8 cellular contexts compared by ENCODE assay signal in the genomic region with DNA sequence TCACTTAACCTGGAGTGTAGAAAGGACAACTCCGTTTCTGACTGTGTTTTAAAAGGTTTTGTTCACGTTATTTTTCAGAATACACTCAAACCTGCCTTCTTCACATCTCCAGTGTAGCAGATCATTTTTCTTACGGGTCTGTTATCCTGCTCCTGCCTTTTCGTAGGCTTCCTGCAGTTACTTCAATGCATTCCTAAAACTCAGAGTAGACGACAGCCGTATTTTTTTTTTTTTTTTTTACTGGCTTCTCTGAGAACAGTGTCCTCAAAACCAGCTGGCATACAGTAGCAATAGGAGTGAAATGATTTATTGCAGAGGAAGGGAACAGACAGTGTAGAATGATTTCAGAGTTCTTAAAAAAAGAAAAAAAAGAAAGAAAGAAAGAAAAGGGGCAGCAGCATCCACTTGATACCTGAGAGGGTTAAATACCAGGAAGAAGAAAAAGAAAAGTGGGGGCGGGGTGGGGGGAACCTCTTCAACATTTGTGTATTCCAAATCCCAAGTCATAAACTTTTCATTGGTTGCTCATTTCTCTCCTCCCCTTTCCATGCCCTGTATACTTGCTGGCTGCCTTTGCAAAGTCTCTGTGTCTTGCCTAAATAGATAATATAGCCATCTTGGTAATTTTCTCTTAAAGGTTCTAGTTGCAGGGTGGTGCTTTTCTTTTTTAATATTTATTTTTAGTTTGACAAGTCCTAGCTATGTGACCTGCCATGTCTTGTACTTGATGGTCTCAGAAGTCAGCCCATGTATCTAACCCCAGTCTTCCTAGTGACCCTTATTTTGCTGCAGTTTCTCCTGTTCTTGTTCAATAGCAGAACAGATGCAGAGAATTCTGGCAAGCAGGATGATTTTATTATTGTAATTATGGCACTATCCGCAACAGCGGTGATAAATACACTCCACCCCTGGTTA. TPM values are rescaled to one million over a fixed set of nuclear protein-coding genes. Genes with fewer than 3 reads are reported as not detected.
DNase-seq lines count a peak whose midpoint lies in the region; ATAC-seq and TF ChIP-seq lines count a peak whose summit lies in the region.

No MANE protein-coding gene starts in this region.

- H3K9ac ChIP-seq in duodenal mucosa (ENCODE audit: low read depth in 1 of 2, low read length in 2 of 2) (peak overlapping the region in 1 of 2 donors; percentile 26), mucosa of stomach (ENCODE audit: low read length) (peak overlapping the region; percentile 76)

- H3K27me3 ChIP-seq in MG63: no peaks in the 10 kb centered on the region
- peaks cover 22 to 38% of the 10 kb centered on the region in 2 donors for H3K27me3 ChIP-seq in duodenal mucosa (ENCODE audit: control insufficient read depth in 1 of 2, insufficient read depth in 2 of 2, low read length in 2 of 2)
- H3K27me3 ChIP-seq in mucosa of stomach (ENCODE audit: control insufficient read depth, insufficient read depth, low read length): peaks cover 35% of the 10 kb centered on the region

- H3K4me3 ChIP-seq in AG09309 (ENCODE audit: control insufficient read depth, low read depth, low read length): peak overlapping the region; percentile 79
- peak overlapping the region; percentile 49 for H3K4me3 ChIP-seq in MG63
- H3K4me3 ChIP-seq in duodenal mucosa (ENCODE audit: low read depth in 1 of 2, low read length in 2 of 2): peak overlapping the region; percentile 63 to 79
- no peak overlapping the region for H3K4me3 ChIP-seq in mucosa of stomach (ENCODE audit: low read length)

- ATAC-seq in left lobe of liver: no peak

- H3K27ac ChIP-seq in duodenal mucosa (ENCODE audit: low read depth, low read length): no peak overlapping the region

- TF ChIP-seq CTCF in AG09309 (IDR thresholded peaks at IDR 0.05; ENCODE audit: control insufficient read depth, insufficient read depth, low read depth, low read length, missing control alignments): no peak

- H3K4me1 ChIP-seq in duodenal mucosa (ENCODE audit: control insufficient read depth in 1 of 2, insufficient read depth in 2 of 2, low read length in 2 of 2) (peaks cover 10 to 25% of the 10 kb centered on the region in 2 donors), mucosa of stomach (ENCODE audit: control insufficient read depth, insufficient read depth, low read length) (peaks cover 18% of the 10 kb centered on the region)

- H3K36me3 ChIP-seq in MG63: peaks cover 6% of the 10 kb centered on the region
- no peaks in the 10 kb centered on the region for H3K36me3 ChIP-seq in duodenal mucosa (ENCODE audit: control insufficient read depth in 1 of 2, insufficient read depth in 2 of 2, low read length in 2 of 2)
- H3K36me3 ChIP-seq in mucosa of stomach (ENCODE audit: control insufficient read depth, insufficient read depth, low read length): no peaks in the 10 kb centered on the region

- no peaks in the 10 kb centered on the region for H3K9me3 ChIP-seq in MG63
- H3K9me3 ChIP-seq in duodenal mucosa (ENCODE audit: control insufficient read depth in 1 of 2, low read length in 2 of 2): no peaks in the 10 kb centered on the region
- H3K9me3 ChIP-seq in mucosa of stomach (ENCODE audit: control insufficient read depth, low read length): no peaks in the 10 kb centered on the region

- DNase-seq in AG09309 (ENCODE audit: low read depth): no peak
- no peak for DNase-seq in MG63
- no peak for DNase-seq in cerebellar cortex (ENCODE audit: low spot score)
- no peak for DNase-seq in T-helper 1 cell
- no peak for DNase-seq in globus pallidus (ENCODE audit: low spot score)
- DNase-seq in left lobe of liver (ENCODE audit: low spot score): no peak

RNA-seq across cellular contexts. Expression of gene TGFB2, which starts 2.8 kb away (rescaled TPM):
- 0.05 and 0.92 TPM in 2 replicates for total RNA-seq in MG63 (2014; rRNA removed; shearing (Covaris generic); ENCODE audit: low replicate concordance)
- total RNA-seq in left lobe of liver: 0.20 TPM
